Comparison of ENCODE assay signal across 22 cellular contexts in the genomic region with DNA sequence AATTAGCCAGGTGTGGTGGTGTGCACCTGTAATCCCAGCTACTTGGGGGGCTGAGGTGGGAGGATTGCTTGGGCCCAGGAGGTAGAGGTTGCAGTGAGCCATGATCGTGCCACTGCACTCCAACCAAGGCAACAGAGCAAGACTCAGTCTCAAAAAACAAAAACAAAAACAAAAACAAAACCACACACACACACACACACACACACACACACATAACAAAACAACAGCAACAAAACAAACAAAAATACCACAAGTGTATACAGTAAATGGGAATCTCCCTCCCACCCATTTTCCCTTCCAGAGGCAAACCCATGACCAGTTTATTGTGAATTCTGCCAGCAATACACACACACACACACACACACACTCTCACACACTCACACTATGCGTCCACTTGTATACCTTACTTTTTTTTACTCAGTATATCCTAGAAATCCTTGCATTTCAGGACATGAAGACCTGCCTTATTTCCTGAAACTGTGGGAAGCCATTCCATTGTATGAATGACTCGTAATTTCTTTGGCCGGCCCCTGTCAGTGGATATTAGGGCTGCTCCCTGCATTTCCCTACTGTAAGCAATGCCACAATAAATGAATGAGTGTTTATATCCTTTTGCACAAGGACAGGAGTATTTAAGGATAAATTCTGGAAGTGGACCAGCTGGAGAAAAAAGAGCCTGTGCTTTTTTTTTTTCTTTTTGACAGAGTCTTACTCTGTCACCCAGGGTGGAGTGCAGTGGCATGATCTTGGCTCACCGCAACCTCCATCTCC.
"Had no signal": no experiment of that assay in that cellular context is flagged by ENCODE, and none has a peak within 500 bp of the region (broad histone marks: within the 10 kb centered on the region; RNA-seq: fewer than 3 reads in every experiment).

No MANE protein-coding gene starts in this region.

- H3K27ac Mint-ChIP-seq: activated B cell treated with CpG ODN at 0.5 μM for 24 hours; activated naive CD4-positive, alpha-beta T cell treated with anti-CD3 and anti-CD28 coated beads for 36 hours; activated T-cell treated with anti-CD3 and anti-CD28 coated beads, Interleukin-2, amount 50 U/mL, for 72 hours; dendritic cell treated with granulocyte-macrophage colony-stimulating factor and Interleukin-4, amounts not matched to agents 40 ng/mL and 50 ng/mL, for 4 days; T-helper 17 cell had no signal

- FAIRE-seq: endometrium had no signal

- DNase-seq: activated B cell treated with CpG ODN at 0.5 μM for 24 hours; activated CD4-positive, alpha-beta T cell treated with anti-CD3 and anti-CD28 coated beads for 4 hours; activated CD4-positive, alpha-beta T cell treated with anti-CD3 and anti-CD28 coated beads, Interleukin-2, amount 50 U/mL, for 48 hours; activated effector memory CD4-positive, alpha-beta T cell treated with Interleukin-2 at 50 U/mL for 16 hours; activated naive CD4-positive, alpha-beta T cell treated with anti-CD3 and anti-CD28 coated beads for 36 hours; activated T-cell treated with anti-CD3 and anti-CD28 coated beads, Interleukin-2, amount 50 U/mL, for 72 hours; anterior cingulate cortex; body of pancreas; effector CD4-positive, alpha-beta T cell; foreskin keratinocyte; lower lobe of right lung; naive thymus-derived CD8-positive, alpha-beta T cell; stimulated activated CD4-positive, alpha-beta T cell treated with anti-CD3 and anti-CD28 coated beads, Interleukin-4, amount 100 ng/mL, for 24 hours; stimulated activated naive CD8-positive, alpha-beta T cell treated with anti-CD3 and anti-CD28 coated beads, Interleukin-15, Interleukin-2, amounts not matched to agents 100 U/mL and 50 U/mL, for 24 hours; substantia nigra; T-helper 17 cell; thyroid gland had no signal

- ATAC-seq: activated T-cell treated with anti-CD3 and anti-CD28 coated beads, Interleukin-2, amount 50 U/mL, for 72 hours; body of pancreas; foreskin keratinocyte; left lobe of liver; lower lobe of right lung; naive thymus-derived CD8-positive, alpha-beta T cell; stimulated activated naive CD8-positive, alpha-beta T cell treated with anti-CD3 and anti-CD28 coated beads, Interleukin-15, Interleukin-2, amounts not matched to agents 100 U/mL and 50 U/mL, for 24 hours; T-helper 17 cell had no signal

- H3K4me3 ChIP-seq: body of pancreas, cardiac muscle cell, lower lobe of right lung, prostate gland, thyroid gland had no signal

- H3K4me1 Mint-ChIP-seq: activated B cell treated with CpG ODN at 0.5 μM for 24 hours had no signal

- H3K9me3 Mint-ChIP-seq: activated B cell treated with CpG ODN at 0.5 μM for 24 hours; activated naive CD4-positive, alpha-beta T cell treated with anti-CD3 and anti-CD28 coated beads for 36 hours; activated T-cell treated with anti-CD3 and anti-CD28 coated beads, Interleukin-2, amount 50 U/mL, for 72 hours; dendritic cell treated with granulocyte-macrophage colony-stimulating factor and Interleukin-4, amounts not matched to agents 40 ng/mL and 50 ng/mL, for 4 days had no signal

- H3K4me3 Mint-ChIP-seq: activated B cell treated with CpG ODN at 0.5 μM for 24 hours; activated naive CD4-positive, alpha-beta T cell treated with anti-CD3 and anti-CD28 coated beads for 36 hours; activated T-cell treated with anti-CD3 and anti-CD28 coated beads, Interleukin-2, amount 50 U/mL, for 72 hours; dendritic cell treated with granulocyte-macrophage colony-stimulating factor and Interleukin-4, amounts not matched to agents 40 ng/mL and 50 ng/mL, for 4 days; naive thymus-derived CD8-positive, alpha-beta T cell; T-helper 17 cell had no signal

- H3K27me3 Mint-ChIP-seq: naive thymus-derived CD8-positive, alpha-beta T cell; T-helper 17 cell had no signal
